ENCODE assay signal across 28 cellular contexts in the genomic region with DNA sequence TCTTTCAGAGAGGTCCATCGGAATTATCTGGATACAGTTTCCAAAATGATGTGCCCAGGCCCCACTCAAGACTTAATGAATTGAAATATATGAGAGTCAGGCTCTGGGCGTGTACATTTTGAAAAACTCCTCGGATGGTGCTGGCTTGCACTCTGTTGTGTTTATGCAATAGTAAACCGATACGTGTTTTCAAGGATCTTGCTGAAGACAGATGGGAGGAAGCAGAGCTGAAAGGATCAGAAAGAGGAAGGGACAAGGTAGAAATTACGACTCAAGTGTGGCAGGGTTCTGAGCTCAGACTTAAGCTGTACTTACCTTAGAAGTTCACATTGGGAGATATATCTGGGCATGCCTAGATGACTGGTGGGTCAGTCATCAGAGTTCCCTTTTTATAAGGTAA. TPM values are rescaled to one million over a fixed set of nuclear protein-coding genes. Genes with fewer than 3 reads are reported as not detected.
DNase-seq lines count a peak whose midpoint lies in the region; ATAC-seq, FAIRE-seq and TF ChIP-seq lines count a peak whose summit lies in the region.
"Had no signal": no experiment of that assay in that cellular context is flagged by ENCODE, and none has a peak within 500 bp of the region (broad histone marks: within the 10 kb centered on the region; RNA-seq: fewer than 3 reads in every experiment).

No MANE protein-coding gene starts in this region.

- no peaks in the 10 kb centered on the region for H3K79me2 ChIP-seq in keratinocyte (ENCODE audit: control insufficient read depth, insufficient read depth, low read length)

- H3K4me2 ChIP-seq in keratinocyte (ENCODE audit: control insufficient read depth, extremely low read depth, insufficient read depth, low read depth, low read length), result no peak overlapping the region
- H3K4me2 ChIP-seq: BLaER1 treated with 17β-estradiol and CSF1 and Interleukin-3, amounts not matched to agents 10 nM and 100 nM had no signal

- no peaks in the 10 kb centered on the region for H4K20me1 ChIP-seq in keratinocyte (ENCODE audit: control insufficient read depth, extremely low read depth, insufficient read depth, low read length)
- H4K20me1 ChIP-seq: BLaER1 treated with 17β-estradiol and CSF1 and Interleukin-3, amounts not matched to agents 10 nM and 100 nM had no signal

- H3K9me3 ChIP-seq in keratinocyte (ENCODE audit: control insufficient read depth, low read depth, low read length), result no peaks in the 10 kb centered on the region
- H3K9me3 ChIP-seq: BLaER1 treated with 17β-estradiol and CSF1 and Interleukin-3, amounts not matched to agents 10 nM and 100 nM; gastroesophageal sphincter; mucosa of descending colon; stomach had no signal

- peak; percentile 70 for DNase-seq in KBM-7
- peak; percentile 63 for DNase-seq in MV-4-11 (lab: John Stamatoyannopoulos, UW)
- DNase-seq in SKM-1 (lab: John Stamatoyannopoulos, UW; ENCODE audit: unreplicated experiment), result peak; percentile 49
- no peak for DNase-seq in keratinocyte (ENCODE audit: low read depth, low spot score)
- DNase-seq in foreskin keratinocyte, result no peak
- DNase-seq: activated CD4-positive, alpha-beta T cell treated with anti-CD3 and anti-CD28 coated beads for 48 hours; activated naive CD4-positive, alpha-beta T cell treated with anti-CD3 and anti-CD28 coated beads, Interleukin-2, amount 10 ng/mL, durations not matched to agents 7 days and 5 days; brain microvascular endothelial cell; DMS79; dorsolateral prefrontal cortex; mucosa of descending colon; NCI-H1105 treated with DMSO at 0.1 percent for 48 hours; NCI-H187 treated with DMSO at 0.1 percent for 48 hours; NCI-H226; PC-3; Right ventricle myocardium superior; stimulated activated CD4-positive, alpha-beta T cell treated with anti-CD3 and anti-CD28 coated beads, Interleukin-4, amount 100 ng/mL, for 1 hour; stomach; SW 1271; T-helper 9 cell; WERI-Rb-1 had no signal

- TF ChIP-seq CTCF in keratinocyte (optimal IDR thresholded peaks at IDR 0.05 in 1 of 3, IDR thresholded peaks at IDR 0.05 in 1 of 3, conservative IDR thresholded peaks at IDR 0.05 in 1 of 3; ENCODE audit: extremely low read depth in 1 of 3, insufficient read depth in 2 of 3, low read length in 3 of 3), result no peak
- no peak for TF ChIP-seq CTCF in foreskin keratinocyte (conservative IDR thresholded peaks at IDR 0.05)

- H3K27ac ChIP-seq in keratinocyte (ENCODE audit: control insufficient read depth, insufficient read depth, low read length) (no peak overlapping the region), foreskin keratinocyte (no peak overlapping the region)
- H3K27ac ChIP-seq: BLaER1 treated with 17β-estradiol and CSF1 and Interleukin-3, amounts not matched to agents 10 nM and 100 nM; brain microvascular endothelial cell; dorsolateral prefrontal cortex; gastroesophageal sphincter; stomach; WERI-Rb-1 had no signal

- peak overlapping the region; percentile 56 for H2AFZ ChIP-seq in keratinocyte (ENCODE audit: control insufficient read depth, low read length)

- H3K4me3 ChIP-seq in keratinocyte (ENCODE audit: control insufficient read depth in 2 of 3, extremely low read depth in 1 of 3, insufficient read depth in 2 of 3, low read depth in 1 of 3, low read length in 3 of 3), result no peak overlapping the region
- H3K4me3 ChIP-seq: BLaER1 treated with 17β-estradiol and CSF1 and Interleukin-3, amounts not matched to agents 10 nM and 100 nM; dorsolateral prefrontal cortex; gastroesophageal sphincter; mucosa of descending colon; stomach had no signal

- ATAC-seq in HG02610 (IDR thresholded peaks at IDR 0.05; ENCODE audit: unreplicated experiment), result no peak
- no peak for ATAC-seq in foreskin keratinocyte
- no peak for ATAC-seq in HG03457 (IDR thresholded peaks at IDR 0.05; ENCODE audit: unreplicated experiment)
- ATAC-seq: activated T-helper 17 cell treated with anti-CD3 and anti-CD28 coated beads, Interleukin-2, amount 50 U/mL, for 72 hours; gastroesophageal sphincter; mucosa of descending colon; natural killer cell treated with Interleukin-12 subunit alpha and Interleukin-12 subunit beta and Interleukin-15 and Interleukin-18, amount 100 ng/mL, for 72 hours; PC-3 had no signal

- H3K27me3 ChIP-seq in keratinocyte (ENCODE audit: control insufficient read depth, extremely low read depth, insufficient read depth, low read length) (no peaks in the 10 kb centered on the region), foreskin keratinocyte (no peaks in the 10 kb centered on the region)
- H3K27me3 ChIP-seq: BLaER1 treated with 17β-estradiol and CSF1 and Interleukin-3, amounts not matched to agents 10 nM and 100 nM; brain microvascular endothelial cell; dorsolateral prefrontal cortex; gastroesophageal sphincter; stomach had no signal

- dilution Hi-C loops in keratinocyte (cut with MboI; ENCODE audit: extremely low pct_ligation_motif_present, low sequenced_read_pairs), result no loop called here

- in situ Hi-C loops in KBM-7 (cut with MboI; ENCODE audit: low pct_unique_long_range_greater_than_20kb, low sequenced_read_pairs), result loop anchor here (10.0 kb wide), 1 partner anchor 169 kb away; no protein-coding TSS in a partner anchor

- no peak overlapping the region for H3K9ac ChIP-seq in keratinocyte (ENCODE audit: control insufficient read depth, extremely low read depth, insufficient read depth, low read length)
- H3K9ac ChIP-seq: BLaER1 treated with 17β-estradiol and CSF1 and Interleukin-3, amounts not matched to agents 10 nM and 100 nM had no signal

- H3K36me3 ChIP-seq in keratinocyte (ENCODE audit: control insufficient read depth in 2 of 2, extremely low read depth in 1 of 2, insufficient read depth in 2 of 2, low read length in 2 of 2), result no peaks in the 10 kb centered on the region
- H3K36me3 ChIP-seq: BLaER1 treated with 17β-estradiol and CSF1 and Interleukin-3, amounts not matched to agents 10 nM and 100 nM; brain microvascular endothelial cell; gastroesophageal sphincter; stomach; WERI-Rb-1 had no signal

- H3K4me1 ChIP-seq in keratinocyte (ENCODE audit: control insufficient read depth, extremely low read depth, insufficient read depth, low read length), result peaks cover 9% of the 10 kb centered on the region
- peaks cover 7% of the 10 kb centered on the region for H3K4me1 ChIP-seq in foreskin keratinocyte
- H3K4me1 ChIP-seq: BLaER1 treated with 17β-estradiol and CSF1 and Interleukin-3, amounts not matched to agents 10 nM and 100 nM; gastroesophageal sphincter; stomach had no signal

- FAIRE-seq in keratinocyte (lab: Jason Lieb, UNC), result no peak
- FAIRE-seq: G401.6 had no signal

- no peaks in the 10 kb centered on the region for H3K9me1 ChIP-seq in keratinocyte (ENCODE audit: control insufficient read depth, extremely low read depth, insufficient read depth, low read length)

RNA-seq across cellular contexts. Expression of a gene that starts 13.7 kb away (rescaled TPM):
- polyA plus RNA-seq in keratinocyte (100.0 to 121 TPM (median 101 TPM) in 3 replicates), foreskin keratinocyte (59.6 and 61.0 TPM in 2 replicates)
- 20.5 TPM for polyA plus RNA-seq in keratinocyte (2011; ENCODE audit: low read depth)
- 43.3 and 64.2 TPM in 2 replicates for polyA plus RNA-seq in keratinocyte (2011; cell fraction: cytosol; rRNA removed)
- 80.3 and 89.8 TPM in 2 replicates for polyA plus RNA-seq in keratinocyte (2011; cell fraction: nucleus; rRNA removed)
- 60.8 and 77.7 TPM in 2 replicates for polyA plus RNA-seq in keratinocyte (2012; ENCODE audit: low replicate concordance)
- polyA minus RNA-seq in keratinocyte, result 31.5 to 57.7 TPM (median 44.8 TPM) in 3 replicates
- polyA minus RNA-seq in keratinocyte (2011; cell fraction: cytosol; rRNA and poly(A)+ RNA removed), result 58.7 TPM
- polyA minus RNA-seq in keratinocyte (2011; cell fraction: nucleus; rRNA and poly(A)+ RNA removed), result 66.6 and 104 TPM in 2 replicates
- 104 and 107 TPM in 2 replicates for total RNA-seq in foreskin keratinocyte

Comparison
In these comparisons a context has a peak if more than half of its experiments do, and no peak if none do; other contexts are left out.
1. DNase-seq: peak in KBM-7 (single experiment), MV-4-11 (single experiment) and SKM-1 (single experiment); none in keratinocyte (single experiment) and foreskin keratinocyte (0 of 2).